1 cellular context compared by ENCODE assay signal in the genomic region with DNA sequence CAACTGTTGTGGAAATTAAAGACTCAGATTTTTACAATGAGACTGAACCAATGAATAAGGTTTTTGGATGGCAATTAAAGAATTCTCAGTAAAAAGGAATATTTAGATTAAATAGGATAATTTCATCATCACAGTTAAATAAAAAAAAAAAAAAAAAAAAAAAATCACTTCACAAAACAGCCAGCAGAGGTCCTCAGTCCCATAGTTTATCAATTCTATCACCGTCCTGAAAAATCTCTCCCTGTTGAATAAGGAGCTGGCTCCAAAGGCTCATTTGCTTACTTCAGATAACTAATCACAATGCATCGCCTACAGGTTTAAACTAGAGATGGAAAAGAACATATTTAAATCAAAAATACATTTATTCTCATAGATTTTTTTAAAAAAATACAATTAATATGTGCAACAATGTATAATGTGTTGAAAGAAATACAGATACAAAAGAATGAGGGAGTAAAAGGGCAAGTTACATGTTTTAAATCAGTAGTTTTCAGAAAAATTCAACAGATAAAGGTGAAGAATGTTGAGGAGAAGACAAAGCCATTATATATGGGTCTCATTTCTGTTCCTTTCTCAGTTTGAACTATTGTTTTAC.
TF ChIP-seq lines count a peak whose summit lies in the region.

No MANE protein-coding gene starts in this region.

TF ChIP-seq in HepG2, 621 proteins besides CTCF, POLR2A, EP300 and RAD21 (continued from another document):
- TF ChIP-seq, protein P1, sequence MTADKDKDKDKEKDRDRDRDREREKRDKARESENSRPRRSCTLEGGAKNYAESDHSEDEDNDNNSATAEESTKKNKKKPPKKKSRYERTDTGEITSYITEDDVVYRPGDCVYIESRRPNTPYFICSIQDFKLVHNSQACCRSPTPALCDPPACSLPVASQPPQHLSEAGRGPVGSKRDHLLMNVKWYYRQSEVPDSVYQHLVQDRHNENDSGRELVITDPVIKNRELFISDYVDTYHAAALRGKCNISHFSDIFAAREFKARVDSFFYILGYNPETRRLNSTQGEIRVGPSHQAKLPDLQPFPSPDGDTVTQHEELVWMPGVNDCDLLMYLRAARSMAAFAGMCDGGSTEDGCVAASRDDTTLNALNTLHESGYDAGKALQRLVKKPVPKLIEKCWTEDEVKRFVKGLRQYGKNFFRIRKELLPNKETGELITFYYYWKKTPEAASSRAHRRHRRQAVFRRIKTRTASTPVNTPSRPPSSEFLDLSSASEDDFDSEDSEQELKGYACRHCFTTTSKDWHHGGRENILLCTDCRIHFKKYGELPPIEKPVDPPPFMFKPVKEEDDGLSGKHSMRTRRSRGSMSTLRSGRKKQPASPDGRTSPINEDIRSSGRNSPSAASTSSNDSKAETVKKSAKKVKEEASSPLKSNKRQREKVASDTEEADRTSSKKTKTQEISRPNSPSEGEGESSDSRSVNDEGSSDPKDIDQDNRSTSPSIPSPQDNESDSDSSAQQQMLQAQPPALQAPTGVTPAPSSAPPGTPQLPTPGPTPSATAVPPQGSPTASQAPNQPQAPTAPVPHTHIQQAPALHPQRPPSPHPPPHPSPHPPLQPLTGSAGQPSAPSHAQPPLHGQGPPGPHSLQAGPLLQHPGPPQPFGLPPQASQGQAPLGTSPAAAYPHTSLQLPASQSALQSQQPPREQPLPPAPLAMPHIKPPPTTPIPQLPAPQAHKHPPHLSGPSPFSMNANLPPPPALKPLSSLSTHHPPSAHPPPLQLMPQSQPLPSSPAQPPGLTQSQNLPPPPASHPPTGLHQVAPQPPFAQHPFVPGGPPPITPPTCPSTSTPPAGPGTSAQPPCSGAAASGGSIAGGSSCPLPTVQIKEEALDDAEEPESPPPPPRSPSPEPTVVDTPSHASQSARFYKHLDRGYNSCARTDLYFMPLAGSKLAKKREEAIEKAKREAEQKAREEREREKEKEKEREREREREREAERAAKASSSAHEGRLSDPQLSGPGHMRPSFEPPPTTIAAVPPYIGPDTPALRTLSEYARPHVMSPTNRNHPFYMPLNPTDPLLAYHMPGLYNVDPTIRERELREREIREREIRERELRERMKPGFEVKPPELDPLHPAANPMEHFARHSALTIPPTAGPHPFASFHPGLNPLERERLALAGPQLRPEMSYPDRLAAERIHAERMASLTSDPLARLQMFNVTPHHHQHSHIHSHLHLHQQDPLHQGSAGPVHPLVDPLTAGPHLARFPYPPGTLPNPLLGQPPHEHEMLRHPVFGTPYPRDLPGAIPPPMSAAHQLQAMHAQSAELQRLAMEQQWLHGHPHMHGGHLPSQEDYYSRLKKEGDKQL (CRISPR knock-in tag; IDR thresholded peaks at IDR 0.05; ENCODE audit: low read depth) = no peak
- TF ChIP-seq, protein P2, sequence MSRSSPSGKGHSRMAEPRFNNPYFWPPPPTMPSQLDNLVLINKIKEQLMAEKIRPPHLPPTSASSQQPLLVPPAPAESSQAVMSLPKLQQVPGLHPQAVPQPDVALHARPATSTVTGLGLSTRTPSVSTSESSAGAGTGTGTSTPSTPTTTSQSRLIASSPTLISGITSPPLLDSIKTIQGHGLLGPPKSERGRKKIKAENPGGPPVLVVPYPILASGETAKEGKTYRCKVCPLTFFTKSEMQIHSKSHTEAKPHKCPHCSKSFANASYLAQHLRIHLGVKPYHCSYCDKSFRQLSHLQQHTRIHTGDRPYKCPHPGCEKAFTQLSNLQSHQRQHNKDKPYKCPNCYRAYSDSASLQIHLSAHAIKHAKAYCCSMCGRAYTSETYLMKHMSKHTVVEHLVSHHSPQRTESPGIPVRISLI (CRISPR knock-in tag; IDR thresholded peaks at IDR 0.05; ENCODE audit: borderline replicate concordance) = peak; percentile 52; the same call in 1 of the 2 replicates
- TF ChIP-seq, protein P3, sequence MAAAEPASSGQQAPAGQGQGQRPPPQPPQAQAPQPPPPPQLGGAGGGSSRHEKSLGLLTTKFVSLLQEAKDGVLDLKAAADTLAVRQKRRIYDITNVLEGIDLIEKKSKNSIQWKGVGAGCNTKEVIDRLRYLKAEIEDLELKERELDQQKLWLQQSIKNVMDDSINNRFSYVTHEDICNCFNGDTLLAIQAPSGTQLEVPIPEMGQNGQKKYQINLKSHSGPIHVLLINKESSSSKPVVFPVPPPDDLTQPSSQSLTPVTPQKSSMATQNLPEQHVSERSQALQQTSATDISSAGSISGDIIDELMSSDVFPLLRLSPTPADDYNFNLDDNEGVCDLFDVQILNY (CRISPR knock-in tag; conservative IDR thresholded peaks at IDR 0.05) = no peak
- TF ChIP-seq, protein P4, sequence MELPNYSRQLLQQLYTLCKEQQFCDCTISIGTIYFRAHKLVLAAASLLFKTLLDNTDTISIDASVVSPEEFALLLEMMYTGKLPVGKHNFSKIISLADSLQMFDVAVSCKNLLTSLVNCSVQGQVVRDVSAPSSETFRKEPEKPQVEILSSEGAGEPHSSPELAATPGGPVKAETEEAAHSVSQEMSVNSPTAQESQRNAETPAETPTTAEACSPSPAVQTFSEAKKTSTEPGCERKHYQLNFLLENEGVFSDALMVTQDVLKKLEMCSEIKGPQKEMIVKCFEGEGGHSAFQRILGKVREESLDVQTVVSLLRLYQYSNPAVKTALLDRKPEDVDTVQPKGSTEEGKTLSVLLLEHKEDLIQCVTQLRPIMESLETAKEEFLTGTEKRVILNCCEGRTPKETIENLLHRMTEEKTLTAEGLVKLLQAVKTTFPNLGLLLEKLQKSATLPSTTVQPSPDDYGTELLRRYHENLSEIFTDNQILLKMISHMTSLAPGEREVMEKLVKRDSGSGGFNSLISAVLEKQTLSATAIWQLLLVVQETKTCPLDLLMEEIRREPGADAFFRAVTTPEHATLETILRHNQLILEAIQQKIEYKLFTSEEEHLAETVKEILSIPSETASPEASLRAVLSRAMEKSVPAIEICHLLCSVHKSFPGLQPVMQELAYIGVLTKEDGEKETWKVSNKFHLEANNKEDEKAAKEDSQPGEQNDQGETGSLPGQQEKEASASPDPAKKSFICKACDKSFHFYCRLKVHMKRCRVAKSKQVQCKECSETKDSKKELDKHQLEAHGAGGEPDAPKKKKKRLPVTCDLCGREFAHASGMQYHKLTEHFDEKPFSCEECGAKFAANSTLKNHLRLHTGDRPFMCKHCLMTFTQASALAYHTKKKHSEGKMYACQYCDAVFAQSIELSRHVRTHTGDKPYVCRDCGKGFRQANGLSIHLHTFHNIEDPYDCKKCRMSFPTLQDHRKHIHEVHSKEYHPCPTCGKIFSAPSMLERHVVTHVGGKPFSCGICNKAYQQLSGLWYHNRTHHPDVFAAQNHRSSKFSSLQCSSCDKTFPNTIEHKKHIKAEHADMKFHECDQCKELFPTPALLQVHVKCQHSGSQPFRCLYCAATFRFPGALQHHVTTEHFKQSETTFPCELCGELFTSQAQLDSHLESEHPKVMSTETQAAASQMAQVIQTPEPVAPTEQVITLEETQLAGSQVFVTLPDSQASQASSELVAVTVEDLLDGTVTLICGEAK (IDR thresholded peaks at IDR 0.05) = no peak
- TF ChIP-seq, protein P4 (CRISPR knock-in tag; IDR thresholded peaks at IDR 0.05) = no peak
- TF ChIP-seq, protein P5, sequence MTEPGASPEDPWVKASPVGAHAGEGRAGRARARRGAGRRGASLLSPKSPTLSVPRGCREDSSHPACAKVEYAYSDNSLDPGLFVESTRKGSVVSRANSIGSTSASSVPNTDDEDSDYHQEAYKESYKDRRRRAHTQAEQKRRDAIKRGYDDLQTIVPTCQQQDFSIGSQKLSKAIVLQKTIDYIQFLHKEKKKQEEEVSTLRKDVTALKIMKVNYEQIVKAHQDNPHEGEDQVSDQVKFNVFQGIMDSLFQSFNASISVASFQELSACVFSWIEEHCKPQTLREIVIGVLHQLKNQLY (CRISPR knock-in tag; IDR thresholded peaks at IDR 0.05) = no peak
- TF ChIP-seq KAT2B (IDR thresholded peaks at IDR 0.05; ENCODE audit: borderline replicate concordance, low read depth, low read length) (no peak), XRCC5 (optimal IDR thresholded peaks at IDR 0.05; ENCODE audit: low read length) (no peak), ZNF251 (CRISPR knock-in tag; IDR thresholded peaks at IDR 0.05) (no peak)
- TF ChIP-seq, protein P6, sequence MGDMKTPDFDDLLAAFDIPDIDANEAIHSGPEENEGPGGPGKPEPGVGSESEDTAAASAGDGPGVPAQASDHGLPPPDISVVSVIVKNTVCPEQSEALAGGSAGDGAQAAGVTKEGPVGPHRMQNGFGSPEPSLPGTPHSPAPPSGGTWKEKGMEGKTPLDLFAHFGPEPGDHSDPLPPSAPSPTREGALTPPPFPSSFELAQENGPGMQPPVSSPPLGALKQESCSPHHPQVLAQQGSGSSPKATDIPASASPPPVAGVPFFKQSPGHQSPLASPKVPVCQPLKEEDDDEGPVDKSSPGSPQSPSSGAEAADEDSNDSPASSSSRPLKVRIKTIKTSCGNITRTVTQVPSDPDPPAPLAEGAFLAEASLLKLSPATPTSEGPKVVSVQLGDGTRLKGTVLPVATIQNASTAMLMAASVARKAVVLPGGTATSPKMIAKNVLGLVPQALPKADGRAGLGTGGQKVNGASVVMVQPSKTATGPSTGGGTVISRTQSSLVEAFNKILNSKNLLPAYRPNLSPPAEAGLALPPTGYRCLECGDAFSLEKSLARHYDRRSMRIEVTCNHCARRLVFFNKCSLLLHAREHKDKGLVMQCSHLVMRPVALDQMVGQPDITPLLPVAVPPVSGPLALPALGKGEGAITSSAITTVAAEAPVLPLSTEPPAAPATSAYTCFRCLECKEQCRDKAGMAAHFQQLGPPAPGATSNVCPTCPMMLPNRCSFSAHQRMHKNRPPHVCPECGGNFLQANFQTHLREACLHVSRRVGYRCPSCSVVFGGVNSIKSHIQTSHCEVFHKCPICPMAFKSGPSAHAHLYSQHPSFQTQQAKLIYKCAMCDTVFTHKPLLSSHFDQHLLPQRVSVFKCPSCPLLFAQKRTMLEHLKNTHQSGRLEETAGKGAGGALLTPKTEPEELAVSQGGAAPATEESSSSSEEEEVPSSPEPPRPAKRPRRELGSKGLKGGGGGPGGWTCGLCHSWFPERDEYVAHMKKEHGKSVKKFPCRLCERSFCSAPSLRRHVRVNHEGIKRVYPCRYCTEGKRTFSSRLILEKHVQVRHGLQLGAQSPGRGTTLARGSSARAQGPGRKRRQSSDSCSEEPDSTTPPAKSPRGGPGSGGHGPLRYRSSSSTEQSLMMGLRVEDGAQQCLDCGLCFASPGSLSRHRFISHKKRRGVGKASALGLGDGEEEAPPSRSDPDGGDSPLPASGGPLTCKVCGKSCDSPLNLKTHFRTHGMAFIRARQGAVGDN (CRISPR knock-in tag; IDR thresholded peaks at IDR 0.05) = no peak
